Comparison of ENCODE assay signal across 16 cellular contexts in the genomic region with DNA sequence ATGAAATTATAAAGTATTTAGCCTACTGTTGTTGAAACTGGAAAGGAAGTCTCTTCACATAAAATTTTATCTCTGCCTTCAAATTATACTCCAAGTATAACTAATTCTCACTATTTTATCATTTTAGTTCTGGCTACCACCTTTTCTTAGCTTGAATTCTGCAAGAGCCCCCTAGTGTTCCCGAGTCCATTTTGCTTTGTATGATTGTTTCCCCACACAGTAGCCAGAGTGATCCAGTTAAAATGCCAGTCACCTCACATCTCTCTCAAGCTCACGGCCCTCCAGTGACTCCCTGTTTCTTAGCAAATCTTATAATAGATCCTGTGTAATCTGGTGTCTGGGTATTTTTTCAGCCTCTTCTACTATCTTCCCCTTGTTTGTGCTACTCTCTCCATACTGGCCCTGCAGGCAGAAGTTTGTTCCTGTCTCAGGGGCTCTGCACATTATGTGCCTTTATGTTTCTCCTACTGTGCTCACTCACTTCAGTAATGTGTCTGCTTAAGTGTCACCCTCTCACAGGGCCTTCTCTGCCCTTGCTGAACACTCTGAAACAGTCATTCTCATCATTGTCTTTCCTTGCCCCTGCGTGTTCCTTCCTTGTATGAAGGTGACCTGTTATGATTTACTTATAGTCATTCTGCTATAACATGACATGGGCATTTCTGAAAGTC. TPM values are rescaled to one million over a fixed set of nuclear protein-coding genes. Genes with fewer than 3 reads are reported as not detected.
DNase-seq lines count a peak whose midpoint lies in the region; ATAC-seq and TF ChIP-seq lines count a peak whose summit lies in the region.
"Had no signal": no experiment of that assay in that cellular context is flagged by ENCODE, and none has a peak within 500 bp of the region (broad histone marks: within the 10 kb centered on the region; RNA-seq: fewer than 3 reads in every experiment).

No MANE protein-coding gene starts in this region.

- CTCF ChIA-PET in PC-3 (lab: Charles Lee), result no interaction called here

- H3K4me1 ChIP-seq in PC-3 (ENCODE audit: insufficient read depth, low read length), result no peaks in the 10 kb centered on the region

- no peak for DNase-seq in activated T-cell treated with anti-CD3 and anti-CD28 coated beads, Interleukin-2, amount 50 U/mL, for 72 hours
- DNase-seq in activated T-cell treated with anti-CD3 and anti-CD28 coated beads for 4 hours (no peak), PC-3 (no peak), fibroblast of pulmonary artery (ENCODE audit: low read depth) (no peak), progenitor cell of endocrine pancreas (ENCODE audit: low spot score, unreplicated experiment) (no peak), NCI-H1417 treated with DMSO at 0.1 percent for 48 hours (lab: John Stamatoyannopoulos, UW) (no peak), GDM1 (lab: John Stamatoyannopoulos, UW) (no peak), HK-2 (ENCODE audit: unreplicated experiment) (no peak)
- DNase-seq: activated CD4-positive, alpha-beta T cell treated with anti-CD3 and anti-CD28 coated beads for 1 hour; effector CD8-positive, alpha-beta T cell; mammary epithelial cell; NCI-H1436; NCI-H69; retina; tibial artery had no signal

- H3K9ac ChIP-seq in PC-3 (ENCODE audit: low read length), result no peak overlapping the region

- no peak overlapping the region for H3K4me3 ChIP-seq in PC-3 (ENCODE audit: low read length)
- H3K4me3 ChIP-seq in fibroblast of pulmonary artery (replicated peaks; ENCODE audit: low read depth, low read length), result no peak overlapping the region
- H3K4me3 ChIP-seq: SK-N-MC, tibial artery had no signal

- peaks cover 13% of the 10 kb centered on the region for H4K20me1 ChIP-seq in PC-3 (ENCODE audit: low read length)

- H3F3A ChIP-seq in PC-3 (ENCODE audit: low read length, unreplicated experiment), result no peaks in the 10 kb centered on the region

- H3K27me3 ChIP-seq in PC-3 (ENCODE audit: low read length), result no peaks in the 10 kb centered on the region
- H3K27me3 ChIP-seq: tibial artery had no signal

- H3K9me2 ChIP-seq in PC-3 (replicated peaks; ENCODE audit: low read length), result no peaks in the 10 kb centered on the region

- H3K27ac Mint-ChIP-seq in activated T-cell treated with anti-CD3 and anti-CD28 coated beads, Interleukin-2, amount 50 U/mL, for 72 hours, result no peak overlapping the region
- H3K27ac Mint-ChIP-seq in progenitor cell of endocrine pancreas, result peak overlapping the region; percentile 19

- peaks cover 65% of the 10 kb centered on the region for H3K4me1 Mint-ChIP-seq in activated T-cell treated with anti-CD3 and anti-CD28 coated beads, Interleukin-2, amount 50 U/mL, for 72 hours (ENCODE audit: low read depth)
- H3K4me1 Mint-ChIP-seq in progenitor cell of endocrine pancreas (ENCODE audit: low read depth), result peaks cover 14% of the 10 kb centered on the region

- intact Hi-C loops in PC-3 (cut with micrococcal nuclease), result no loop called here

- peaks cover 90% of the 10 kb centered on the region for H3K79me2 ChIP-seq in PC-3 (ENCODE audit: low read length)

- no TSS peak for BruUV-seq in PC-3 (replicated peaks; lab: Mats Ljungman, UMichigan)

- TF ChIP-seq CTCF in PC-3 (conservative IDR thresholded peaks at IDR 0.05; ENCODE audit: low read depth, low read length), result peak; percentile 23; the same call in 1 of the 2 replicates
- TF ChIP-seq CTCF in fibroblast of pulmonary artery (IDR thresholded peaks at IDR 0.05; ENCODE audit: low read length, missing control alignments), result peak; percentile 21
- TF ChIP-seq CTCF in progenitor cell of endocrine pancreas (IDR thresholded peaks at IDR 0.05; ENCODE audit: unreplicated experiment), result peak; percentile 13

- peaks cover 54% of the 10 kb centered on the region for H3K36me3 ChIP-seq in PC-3 (ENCODE audit: low read depth, low read length)

- no peaks in the 10 kb centered on the region for H3K9me3 Mint-ChIP-seq in activated T-cell treated with anti-CD3 and anti-CD28 coated beads, Interleukin-2, amount 50 U/mL, for 72 hours
- H3K9me3 Mint-ChIP-seq in progenitor cell of endocrine pancreas (ENCODE audit: low read depth), result no peaks in the 10 kb centered on the region

- ATAC-seq in activated T-cell treated with anti-CD3 and anti-CD28 coated beads, Interleukin-2, amount 50 U/mL, for 72 hours (replicated peaks in 1 of 2), result peak; percentile 57 to 74
- no peak for ATAC-seq in PC-3

- POLR2A ChIA-PET in PC-3 (lab: Charles Lee; ENCODE audit: unreplicated experiment), result no interaction called here

- peaks cover 14 to 40% of the 10 kb centered on the region in 2 donors for H3K36me3 Mint-ChIP-seq in activated T-cell treated with anti-CD3 and anti-CD28 coated beads, Interleukin-2, amount 50 U/mL, for 72 hours (ENCODE audit: insufficient read depth in 2 of 2)
- peaks cover 39% of the 10 kb centered on the region for H3K36me3 Mint-ChIP-seq in progenitor cell of endocrine pancreas (ENCODE audit: insufficient read depth)

- H2AFZ ChIP-seq in PC-3 (ENCODE audit: low read length), result no peak overlapping the region

- no peaks in the 10 kb centered on the region for H3K27me3 Mint-ChIP-seq in activated T-cell treated with anti-CD3 and anti-CD28 coated beads, Interleukin-2, amount 50 U/mL, for 72 hours (ENCODE audit: low read depth)
- H3K27me3 Mint-ChIP-seq in progenitor cell of endocrine pancreas, result no peaks in the 10 kb centered on the region

- no peak overlapping the region for H3K27ac ChIP-seq in PC-3 (ENCODE audit: low read length)
- H3K27ac ChIP-seq: tibial artery had no signal

- no peaks in the 10 kb centered on the region for H3K9me3 ChIP-seq in PC-3 (ENCODE audit: low read length)
- H3K9me3 ChIP-seq: tibial artery had no signal

- no peak overlapping the region for H3K4me2 ChIP-seq in PC-3 (ENCODE audit: low read length)

- H3K4me3 Mint-ChIP-seq in activated T-cell treated with anti-CD3 and anti-CD28 coated beads, Interleukin-2, amount 50 U/mL, for 72 hours, result peak overlapping the region in 1 of 2 donors; percentile 12
- H3K4me3 Mint-ChIP-seq in progenitor cell of endocrine pancreas (ENCODE audit: low read depth), result no peak overlapping the region

RNA-seq across cellular contexts. Expression of gene WAC, which starts 8.9 kb away (rescaled TPM):
- 100 to 1,000 TPM; 173 to 194 TPM for total RNA-seq in activated T-cell treated with anti-CD3 and anti-CD28 coated beads, Interleukin-2, amount 50 U/mL, for 72 hours
- total RNA-seq in PC-3 (2014; rRNA removed), result 49.2 and 58.1 TPM in 2 replicates
- 133 and 140 TPM in 2 replicates for total RNA-seq in progenitor cell of endocrine pancreas
